Comparison of ENCODE assay signal across 1 cellular context in genomic region chr11:106086850-106087249, GRCh38.
TF ChIP-seq lines count a peak whose summit lies in the region.

No MANE protein-coding gene starts in this region.

TF ChIP-seq in H1, 55 proteins besides CTCF, POLR2A, EP300 and RAD21:
- TF ChIP-seq RXRA (IDR thresholded peaks at IDR 0.05; ENCODE audit: insufficient read depth, low read depth, low read length) (no peak), SAP30 (IDR thresholded peaks at IDR 0.05; ENCODE audit: insufficient read depth, insufficient replicate concordance, low read length) (no peak), CHD2 (IDR thresholded peaks at IDR 0.05; ENCODE audit: low read length) (no peak), TBP (IDR thresholded peaks at IDR 0.05; ENCODE audit: low read depth, low read length) (no peak), SP4 (IDR thresholded peaks at IDR 0.05; ENCODE audit: low read length) (no peak), CHD7 (IDR thresholded peaks at IDR 0.05; ENCODE audit: insufficient replicate concordance, low read length) (no peak), CBX8 (IDR thresholded peaks at IDR 0.05; ENCODE audit: borderline replicate concordance, low read depth, low read length) (no peak), JUN (IDR thresholded peaks at IDR 0.05; ENCODE audit: low read depth, low read length) (no peak), HDAC6 (IDR thresholded peaks at IDR 0.05; ENCODE audit: low read depth, low read length) (no peak), SRF (IDR thresholded peaks at IDR 0.05; ENCODE audit: low read depth, low read length) (no peak), E2F6 (IDR thresholded peaks at IDR 0.05) (no peak)
TF ChIP-seq in H1: peak in this region for 0.
